Comparison of ENCODE assay signal across 24 cellular contexts in the genomic region with DNA sequence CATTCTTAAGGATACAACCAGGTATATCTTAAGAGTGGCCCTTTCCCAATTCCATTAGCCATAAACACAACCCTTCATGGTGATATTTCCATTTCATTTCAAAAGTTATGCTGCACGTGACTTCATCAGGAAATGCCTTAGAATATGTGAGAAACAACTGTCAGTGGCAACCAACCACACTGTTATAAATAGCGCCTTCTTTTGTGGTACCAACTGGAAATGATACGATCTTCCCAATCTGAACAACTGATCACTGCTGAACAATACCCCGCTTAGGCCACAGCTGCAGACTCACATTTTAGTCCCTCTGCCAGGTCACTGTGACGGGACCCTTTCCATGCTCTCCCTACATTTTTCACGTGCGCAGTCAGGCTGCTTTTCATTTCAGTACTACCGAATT.
DNase-seq lines count a peak whose midpoint lies in the region; ATAC-seq and TF ChIP-seq lines count a peak whose summit lies in the region.
"Had no signal": no experiment of that assay in that cellular context is flagged by ENCODE, and none has a peak within 500 bp of the region (broad histone marks: within the 10 kb centered on the region; RNA-seq: fewer than 3 reads in every experiment).

No MANE protein-coding gene starts in this region.

- peaks cover 31% of the 10 kb centered on the region for H3K9me3 Mint-ChIP-seq in central memory CD8-positive, alpha-beta T cell
- H3K9me3 Mint-ChIP-seq in natural killer cell, result peaks cover 0 to 2% of the 10 kb centered on the region in 2 donors

- no peak overlapping the region for H3K27ac Mint-ChIP-seq in central memory CD8-positive, alpha-beta T cell (ENCODE audit: low read depth)
- peak overlapping the region; percentile 82 to 86 for H3K27ac Mint-ChIP-seq in natural killer cell
- H3K27ac Mint-ChIP-seq: CD4-positive, alpha-beta memory T cell; IgD-negative memory B cell had no signal

- H3K4me3 ChIP-seq in BLaER1 treated with 17β-estradiol and CSF1 and Interleukin-3, amounts not matched to agents 10 nM and 100 nM, result no peak overlapping the region

- H3K27me3 ChIP-seq in BLaER1 treated with 17β-estradiol and CSF1 and Interleukin-3, amounts not matched to agents 10 nM and 100 nM, result no peaks in the 10 kb centered on the region

- peaks cover 0 to 22% (median 16%) of the 10 kb centered on the region in 11 experiments; a peak in 15 of 22 replicates for H3K9me3 ChIP-seq in BLaER1 treated with 17β-estradiol and CSF1 and Interleukin-3, amounts not matched to agents 10 nM and 100 nM (replicated peaks in 1 of 11)
- H3K9me3 ChIP-seq in KOPT-K1 (ENCODE audit: insufficient read depth, low read length, poor library complexity, severe bottlenecking), result no peaks in the 10 kb centered on the region

- peak; percentile 60 for ATAC-seq in central memory CD8-positive, alpha-beta T cell (replicated peaks; ENCODE audit: extremely low read depth, poor library complexity, severe bottlenecking)
- ATAC-seq in natural killer cell (peak; percentile 77 to 85 (median 84)), HG03045 (IDR thresholded peaks at IDR 0.05; ENCODE audit: unreplicated experiment) (no peak), GM18520 (IDR thresholded peaks at IDR 0.05; ENCODE audit: unreplicated experiment) (no peak)
- ATAC-seq: Panc1 had no signal

- no peak for TF ChIP-seq CTCF in natural killer cell (IDR thresholded peaks at IDR 0.05)

- no peaks in the 10 kb centered on the region for H4K20me1 ChIP-seq in BLaER1 treated with 17β-estradiol and CSF1 and Interleukin-3, amounts not matched to agents 10 nM and 100 nM

- intact Hi-C loops in natural killer cell (cut with micrococcal nuclease), result loop anchor here (1.0 to 2.0 kb wide), 2 partner anchors 20 to 143 kb away; no protein-coding TSS in a partner anchor

- DNase-seq in central memory CD8-positive, alpha-beta T cell (ENCODE audit: low spot score in 2 of 2), result no peak
- peak; percentile 34 for DNase-seq in natural killer cell
- no peak for DNase-seq in HPDE6-E6E7 (ENCODE audit: extremely low spot score)
- DNase-seq in stimulated activated CD4-positive, alpha-beta T cell treated with anti-CD3 and anti-CD28 coated beads, Interleukin-15, amount 100 ng/mL, for 24 hours, result no peak
- DNase-seq: C1 segment of cervical spinal cord; CD4-positive, alpha-beta memory T cell; COR-L47; DMS53; HCEC 1CT; Karpas-422; NCI-H1417; NCI-H1694 treated with DMSO at 0.1 percent for 48 hours; NCI-H2081; NCI-H2227 treated with DMSO at 0.1 percent for 48 hours; NCI-H510A; NCI-H69; SHP77 had no signal

- peak overlapping the region; percentile 6 for H3K4me3 Mint-ChIP-seq in central memory CD8-positive, alpha-beta T cell
- H3K4me3 Mint-ChIP-seq in natural killer cell, result peak overlapping the region; percentile 86
- H3K4me3 Mint-ChIP-seq: IgD-negative memory B cell had no signal

- H3K36me3 ChIP-seq in BLaER1 treated with 17β-estradiol and CSF1 and Interleukin-3, amounts not matched to agents 10 nM and 100 nM, result peaks cover 0 to 5% (median 0%) of the 10 kb centered on the region in 11 experiments; a peak in 1 of 22 replicates
- H3K36me3 ChIP-seq in KOPT-K1 (ENCODE audit: insufficient read depth, low read length), result no peaks in the 10 kb centered on the region

- no peaks in the 10 kb centered on the region for H3K27me3 Mint-ChIP-seq in central memory CD8-positive, alpha-beta T cell
- H3K27me3 Mint-ChIP-seq in natural killer cell (ENCODE audit: low read depth in 2 of 2), result no peaks in the 10 kb centered on the region
- H3K27me3 Mint-ChIP-seq: CD4-positive, alpha-beta memory T cell; IgD-negative memory B cell had no signal

- H3K4me1 ChIP-seq in BLaER1 treated with 17β-estradiol and CSF1 and Interleukin-3, amounts not matched to agents 10 nM and 100 nM, result peaks cover 0 to 17% (median 14%) of the 10 kb centered on the region in 10 experiments; a peak in 18 of 20 replicates

- no peak overlapping the region for H3K9ac ChIP-seq in BLaER1 treated with 17β-estradiol and CSF1 and Interleukin-3, amounts not matched to agents 10 nM and 100 nM

- H3K4me2 ChIP-seq in BLaER1 treated with 17β-estradiol and CSF1 and Interleukin-3, amounts not matched to agents 10 nM and 100 nM, result peak overlapping the region; percentile 4 to 66 (median 43); a peak in 17 of 22 replicates

- peak overlapping the region in 2 of 11 experiments; percentile 8 to 20; a peak in 3 of 22 replicates for H3K27ac ChIP-seq in BLaER1 treated with 17β-estradiol and CSF1 and Interleukin-3, amounts not matched to agents 10 nM and 100 nM
- peak overlapping the region; percentile 16 for H3K27ac ChIP-seq in KOPT-K1 (ENCODE audit: low read depth, low read length, poor library complexity, severe bottlenecking)
- H3K27ac ChIP-seq: RWPE1 had no signal

- no peaks in the 10 kb centered on the region for H3K36me3 Mint-ChIP-seq in central memory CD8-positive, alpha-beta T cell (ENCODE audit: insufficient read depth)
- peaks cover 7% of the 10 kb centered on the region for H3K36me3 Mint-ChIP-seq in natural killer cell
- H3K36me3 Mint-ChIP-seq: CD4-positive, alpha-beta memory T cell; IgD-negative memory B cell had no signal

- H3K4me1 Mint-ChIP-seq in central memory CD8-positive, alpha-beta T cell, result peaks cover 6% of the 10 kb centered on the region
- peaks cover 30 to 46% of the 10 kb centered on the region in 2 donors for H3K4me1 Mint-ChIP-seq in natural killer cell
- H3K4me1 Mint-ChIP-seq: CD4-positive, alpha-beta memory T cell; IgD-negative memory B cell had no signal

Comparison
In these comparisons a context has a peak if more than half of its experiments do, and no peak if none do; other contexts are left out.
1. ATAC-seq: peak in central memory CD8-positive, alpha-beta T cell (single experiment) and natural killer cell (3 of 3); none in HG03045 (single experiment) and GM18520 (single experiment).